ENCODE assay signal across 1 cellular context in genomic region chr11:122421684-122422083, GRCh38.
TF ChIP-seq lines count a peak whose summit lies in the region.

No MANE protein-coding gene starts in this region.

TF ChIP-seq in HEK293, 187 proteins besides CTCF, POLR2A, EP300 and RAD21 (continued from another document):
- TF ChIP-seq ZNF645 (tag by site-specific recombination; IDR thresholded peaks at IDR 0.05) (no peak), ZNF169 (tag by site-specific recombination; IDR thresholded peaks at IDR 0.05) (no peak), SP7 (tag by site-specific recombination; IDR thresholded peaks at IDR 0.05) (no peak), ZNF677 (tag by site-specific recombination; IDR thresholded peaks at IDR 0.05) (no peak), ATF2 (tag by site-specific recombination; IDR thresholded peaks at IDR 0.05; ENCODE audit: low read depth) (no peak), SETDB1 (IDR thresholded peaks at IDR 0.05; ENCODE audit: insufficient read length, low read length) (peak; percentile 31), HOXD13 (CRISPR knock-in tag; IDR thresholded peaks at IDR 0.05; ENCODE audit: borderline replicate concordance) (no peak), ZNF529 (tag by site-specific recombination; IDR thresholded peaks at IDR 0.05; ENCODE audit: insufficient replicate concordance) (no peak)
